26 cellular contexts compared by ENCODE assay signal in genomic region chr9:130874783-130875182, GRCh38. TPM values are rescaled to one million over a fixed set of nuclear protein-coding genes. Genes with fewer than 3 reads are reported as not detected.
DNase-seq lines count a peak whose midpoint lies in the region; ATAC-seq and TF ChIP-seq lines count a peak whose summit lies in the region.
"Had no signal": no experiment of that assay in that cellular context is flagged by ENCODE, and none has a peak within 500 bp of the region (broad histone marks: within the 10 kb centered on the region; RNA-seq: fewer than 3 reads in every experiment).

No MANE protein-coding gene starts in this region.

- H3K79me2 ChIP-seq in osteoblast (ENCODE audit: insufficient read depth, low read length): peaks cover 74% of the 10 kb centered on the region

- no peaks in the 10 kb centered on the region for H3K9me3 ChIP-seq in left ventricle myocardium inferior (replicated peaks)
- no peaks in the 10 kb centered on the region for H3K9me3 ChIP-seq in osteoblast (ENCODE audit: low read depth, low read length)
- H3K9me3 ChIP-seq: HAP-1, MG63 had no signal

- peaks cover 68% of the 10 kb centered on the region for H4K20me1 ChIP-seq in osteoblast (ENCODE audit: insufficient read depth, low read length)

- H3K4me3 Mint-ChIP-seq in chondrocyte (ENCODE audit: unreplicated experiment) (no peak overlapping the region), mesothelial cell of epicardium (no peak overlapping the region)
- H3K4me3 Mint-ChIP-seq: CD4-positive, CD25-positive, alpha-beta regulatory T cell; GM23338; HFFc6 had no signal

- ATAC-seq in Right ventricle myocardium inferior: no peak
- ATAC-seq in GM18909 (IDR thresholded peaks at IDR 0.05; ENCODE audit: poor library complexity, unreplicated experiment): no peak
- ATAC-seq: GM23338 had no signal

- H3K27me3 Mint-ChIP-seq in chondrocyte (ENCODE audit: low read depth) (no peaks in the 10 kb centered on the region), mesothelial cell of epicardium (ENCODE audit: low read depth) (no peaks in the 10 kb centered on the region)
- H3K27me3 Mint-ChIP-seq: CD4-positive, CD25-positive, alpha-beta regulatory T cell had no signal

- H3K4me3 ChIP-seq in left ventricle myocardium inferior (no peak overlapping the region), osteoblast (ENCODE audit: insufficient read depth, low read length) (no peak overlapping the region)
- H3K4me3 ChIP-seq: GM23338, HAP-1, MG63, PC-9 had no signal

- no peak overlapping the region for H3K4me2 ChIP-seq in osteoblast (ENCODE audit: insufficient read depth, low read length)
- H3K4me2 ChIP-seq: GM23338, PC-9 had no signal

- TF ChIP-seq CTCF in left ventricle myocardium inferior (IDR thresholded peaks at IDR 0.05; ENCODE audit: borderline replicate concordance) (no peak), chondrocyte (IDR thresholded peaks at IDR 0.05) (no peak), osteoblast (IDR thresholded peaks at IDR 0.05; ENCODE audit: extremely low read depth, low read depth, low read length) (no peak), mesothelial cell of epicardium (IDR thresholded peaks at IDR 0.05; ENCODE audit: unreplicated experiment) (no peak)

- H3K4me1 Mint-ChIP-seq in chondrocyte (ENCODE audit: low read depth) (peaks cover 6% of the 10 kb centered on the region), mesothelial cell of epicardium (peaks cover 2% of the 10 kb centered on the region)
- H3K4me1 Mint-ChIP-seq: GM23338 had no signal

- H3K36me3 Mint-ChIP-seq in chondrocyte (ENCODE audit: low read depth) (peaks cover 35% of the 10 kb centered on the region), mesothelial cell of epicardium (peaks cover 49% of the 10 kb centered on the region)

- H3K36me3 ChIP-seq in left ventricle myocardium inferior (peaks cover 82% of the 10 kb centered on the region), osteoblast (ENCODE audit: insufficient read depth, low read length) (peaks cover 91% of the 10 kb centered on the region)
- H3K36me3 ChIP-seq: HAP-1 had no signal

- H3K27me3 ChIP-seq in left ventricle myocardium inferior (ENCODE audit: low read depth) (no peaks in the 10 kb centered on the region), osteoblast (ENCODE audit: insufficient read depth, low read length) (no peaks in the 10 kb centered on the region)
- H3K27me3 ChIP-seq: MG63 had no signal

- H3K9me3 Mint-ChIP-seq in chondrocyte (ENCODE audit: low read depth) (no peaks in the 10 kb centered on the region), mesothelial cell of epicardium (no peaks in the 10 kb centered on the region)
- H3K9me3 Mint-ChIP-seq: CD4-positive, CD25-positive, alpha-beta regulatory T cell; GM23338; HFFc6 had no signal

- DNase-seq in Right ventricle myocardium inferior (ENCODE audit: missing footprints) (peak; percentile 32), left ventricle myocardium inferior (no peak), chondrocyte (ENCODE audit: low spot score) (peak; percentile 38), osteoblast (ENCODE audit: insufficient read length, low spot score, missing footprints) (peak; percentile 36), mesothelial cell of epicardium (ENCODE audit: low spot score in 2 of 2, unreplicated experiment in 2 of 2) (no peak), Ammon's horn (ENCODE audit: low spot score) (no peak)
- DNase-seq: CD4-positive, CD25-positive, alpha-beta regulatory T cell; DMS53; HFFc6; KG1; MG63; NCI-H1105 treated with DMSO at 0.1 percent for 48 hours; NCI-H146; NCI-H1930; NCI-H2107; NCI-H446 treated with DMSO at 0.1 percent for 48 hours; NCI-H526; PC-9; SHP77 treated with DMSO at 0.1 percent for 48 hours had no signal

- no peak overlapping the region for H2AFZ ChIP-seq in osteoblast (ENCODE audit: low read length)
- H2AFZ ChIP-seq: GM23338, PC-9 had no signal

- intact Hi-C loops in Right ventricle myocardium inferior (cut with DNase I): no loop called here
- intact Hi-C loops in left ventricle myocardium inferior (cut with micrococcal nuclease): loop anchor here (10.0 kb wide), 1 partner anchor 60 kb away; the partner anchor contains the start of gene FIBCD1

- H3K4me1 ChIP-seq in left ventricle myocardium inferior: peaks cover 49% of the 10 kb centered on the region
- H3K4me1 ChIP-seq in osteoblast (ENCODE audit: insufficient read depth, low read length): no peaks in the 10 kb centered on the region
- H3K4me1 ChIP-seq: HAP-1 had no signal

- H3K27ac Mint-ChIP-seq in chondrocyte (ENCODE audit: unreplicated experiment): no peak overlapping the region
- no peak overlapping the region for H3K27ac Mint-ChIP-seq in mesothelial cell of epicardium
- H3K27ac Mint-ChIP-seq: CD4-positive, CD25-positive, alpha-beta regulatory T cell; GM23338; HFFc6 had no signal

- H3K27ac ChIP-seq in left ventricle myocardium inferior (replicated peaks) (no peak overlapping the region), osteoblast (ENCODE audit: low read depth, low read length) (no peak overlapping the region)
- H3K27ac ChIP-seq: 22Rv1, PC-9 had no signal

RNA-seq across cellular contexts. Expression of gene QRFP, which starts 21.8 kb away (rescaled TPM):
- total RNA-seq in Right ventricle myocardium inferior (not detected), left ventricle myocardium inferior (not detected), chondrocyte (not detected in 3 replicates), osteoblast (not detected in 2 replicates), mesothelial cell of epicardium (not detected in 3 replicates)
- total RNA-seq: CD4-positive, CD25-positive, alpha-beta regulatory T cell; Daoy; G401; GM23338; HFFc6; PC-9; RPMI7951 had no signal

RNA-seq across cellular contexts. Expression of gene ABL1, which starts 39.7 kb away (rescaled TPM):
- 33.0 TPM for total RNA-seq in Right ventricle myocardium inferior
- 30.7 TPM for total RNA-seq in left ventricle myocardium inferior
- 73.6 to 93.7 TPM (median 91.5 TPM) in 3 replicates for total RNA-seq in chondrocyte
- total RNA-seq in osteoblast: 92.2 and 94.8 TPM in 2 replicates
- 112 to 118 TPM (median 117 TPM) in 3 replicates for total RNA-seq in mesothelial cell of epicardium

Comparison
In these comparisons a context has a peak if more than half of its experiments do, and no peak if none do; other contexts are left out.
1. DNase-seq: peak in Right ventricle myocardium inferior (single experiment), chondrocyte (single experiment) and osteoblast (single experiment); none in left ventricle myocardium inferior (single experiment), mesothelial cell of epicardium (0 of 2) and Ammon's horn (single experiment).